Comparison of ENCODE assay signal across 25 cellular contexts in the genomic region with DNA sequence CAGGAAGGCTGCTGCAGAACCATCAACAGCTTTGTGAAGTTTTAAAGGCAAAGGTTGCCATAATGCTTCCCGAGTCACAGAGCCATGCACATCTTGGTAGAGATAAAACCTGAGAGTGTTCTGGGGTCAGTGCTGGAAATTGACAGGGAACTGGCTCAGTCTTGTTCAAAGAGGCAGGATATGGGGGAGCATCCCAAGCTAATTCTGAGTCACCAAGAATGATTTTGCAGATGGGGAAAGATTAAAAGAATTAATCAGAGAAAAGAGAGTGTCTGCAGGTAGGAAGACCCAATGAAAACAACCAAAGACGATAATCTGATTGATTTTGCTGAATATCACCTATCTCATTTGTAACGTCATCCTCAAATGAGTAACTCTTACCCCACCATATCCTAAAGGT.
A peak's percentile ranks its signal among the peaks of the same experiment; 100 is the strongest.
DNase-seq lines count a peak whose midpoint lies in the region; ATAC-seq and TF ChIP-seq lines count a peak whose summit lies in the region.
"Had no signal": no experiment of that assay in that cellular context is flagged by ENCODE, and none has a peak within 500 bp of the region (broad histone marks: within the 10 kb centered on the region; RNA-seq: fewer than 3 reads in every experiment).

No MANE protein-coding gene starts in this region.

- no peaks in the 10 kb centered on the region for H3K9me3 ChIP-seq in CD4-positive, alpha-beta T cell (ENCODE audit: control insufficient read depth, low read length)
- H3K9me3 ChIP-seq: prostate gland, tibial nerve had no signal

- H3K27me3 Mint-ChIP-seq in CD4-positive, alpha-beta T cell: no peaks in the 10 kb centered on the region
- no peaks in the 10 kb centered on the region for H3K27me3 Mint-ChIP-seq in T-cell

- TF ChIP-seq CTCF in CD4-positive, alpha-beta T cell (IDR thresholded peaks at IDR 0.05): no peak
- TF ChIP-seq CTCF in foreskin keratinocyte (conservative IDR thresholded peaks at IDR 0.05): no peak

- peaks cover 52% of the 10 kb centered on the region for H3K4me1 ChIP-seq in foreskin keratinocyte
- H3K4me1 ChIP-seq: prostate gland had no signal

- no peaks in the 10 kb centered on the region for H3K27me3 ChIP-seq in CD4-positive, alpha-beta T cell (ENCODE audit: control insufficient read depth, insufficient read depth, low read length)
- no peaks in the 10 kb centered on the region for H3K27me3 ChIP-seq in foreskin keratinocyte
- H3K27me3 ChIP-seq: cardiac muscle cell, tibial nerve had no signal

- DNase-seq in CD4-positive, alpha-beta T cell: no peak
- peak; percentile 67 for DNase-seq in ELR (ENCODE audit: low read depth)
- no peak for DNase-seq in T-cell
- DNase-seq in foreskin keratinocyte: peak in 1 of 2 donors; percentile 71
- no peak for DNase-seq in KG1 (lab: John Stamatoyannopoulos, UW)
- no peak for DNase-seq in DMS153 treated with DMSO at 0.1 percent for 48 hours (lab: John Stamatoyannopoulos, UW; ENCODE audit: unreplicated experiment)
- DNase-seq: activated gamma-delta T cell treated with Interleukin-2 at 50 U/mL for 16 hours, amniotic stem cell, dermis blood vessel endothelial cell, DMS79 treated with DMSO at 0.1 percent for 48 hours, foreskin fibroblast, hippocampal formation, Kasumi-1, NCI-H1048, NCI-H187 treated with DMSO at 0.1 percent for 48 hours, NCI-H748 treated with DMSO at 0.1 percent for 48 hours, OCI-M1, SHP77 treated with DMSO at 0.1 percent for 48 hours had no signal

- no peak for ATAC-seq in CD4-positive, alpha-beta T cell (ENCODE audit: poor library complexity)
- ATAC-seq in T-cell (replicated peaks in 1 of 4) (no peak), foreskin keratinocyte (peak; percentile 4), GM19452 (IDR thresholded peaks at IDR 0.05; ENCODE audit: unreplicated experiment) (no peak), esophagus mucosa (no peak)

- no peak overlapping the region for H3K27ac ChIP-seq in CD4-positive, alpha-beta T cell (ENCODE audit: low read depth, low read length)
- peak overlapping the region; percentile 96 for H3K27ac ChIP-seq in foreskin keratinocyte
- H3K27ac ChIP-seq: cardiac muscle cell, prostate gland, VCaP had no signal

- intact Hi-C loops in CD4-positive, alpha-beta T cell (cut with DNase I, micrococcal nuclease): loop anchor here in 1 of 2 experiments (2.0 to 5.0 kb wide), 2 partner anchors 38 to 48 kb away; no protein-coding TSS in a partner anchor

- no peak overlapping the region for H3K4me3 Mint-ChIP-seq in CD4-positive, alpha-beta T cell
- H3K4me3 Mint-ChIP-seq in T-cell: no peak overlapping the region
- H3K4me3 Mint-ChIP-seq: activated CD4-positive, alpha-beta memory T cell treated with anti-CD3 and anti-CD28 coated beads for 36 hours had no signal

- H3K27ac Mint-ChIP-seq in CD4-positive, alpha-beta T cell: peak overlapping the region; percentile 92
- H3K27ac Mint-ChIP-seq in T-cell: peak overlapping the region; percentile 77 to 80
- H3K27ac Mint-ChIP-seq: activated CD4-positive, alpha-beta memory T cell treated with anti-CD3 and anti-CD28 coated beads for 36 hours had no signal

- CTCF ChIA-PET in CD4-positive, alpha-beta T cell (lab: Charles Lee): no interaction called here
- CTCF ChIA-PET in T-cell (lab: Charles Lee): no interaction called here

- peaks cover 65% of the 10 kb centered on the region for H3K4me1 Mint-ChIP-seq in CD4-positive, alpha-beta T cell (ENCODE audit: low read depth)
- peaks cover 43 to 75% (median 62%) of the 10 kb centered on the region in 3 donors for H3K4me1 Mint-ChIP-seq in T-cell

- POLR2A ChIA-PET in CD4-positive, alpha-beta T cell (lab: Charles Lee): interaction anchor here (1.0 to 1.1 kb wide), 2 partner anchors 8 kb away, joined by 4 to 6 read pairs; no protein-coding TSS in a partner anchor
- POLR2A ChIA-PET in T-cell (lab: Charles Lee): interaction anchor here in 1 of 2 donors (0.7 to 1.0 kb wide), 2 partner anchors 26 to 40 kb away, joined by 3 read pairs; no protein-coding TSS in a partner anchor

- no peaks in the 10 kb centered on the region for H3K36me3 Mint-ChIP-seq in CD4-positive, alpha-beta T cell (ENCODE audit: low read depth)
- H3K36me3 Mint-ChIP-seq in T-cell: no peaks in the 10 kb centered on the region

- no peaks in the 10 kb centered on the region for H3K9me3 Mint-ChIP-seq in CD4-positive, alpha-beta T cell
- no peaks in the 10 kb centered on the region for H3K9me3 Mint-ChIP-seq in T-cell
- H3K9me3 Mint-ChIP-seq: activated CD4-positive, alpha-beta memory T cell treated with anti-CD3 and anti-CD28 coated beads for 36 hours had no signal
